In the genomic region with DNA sequence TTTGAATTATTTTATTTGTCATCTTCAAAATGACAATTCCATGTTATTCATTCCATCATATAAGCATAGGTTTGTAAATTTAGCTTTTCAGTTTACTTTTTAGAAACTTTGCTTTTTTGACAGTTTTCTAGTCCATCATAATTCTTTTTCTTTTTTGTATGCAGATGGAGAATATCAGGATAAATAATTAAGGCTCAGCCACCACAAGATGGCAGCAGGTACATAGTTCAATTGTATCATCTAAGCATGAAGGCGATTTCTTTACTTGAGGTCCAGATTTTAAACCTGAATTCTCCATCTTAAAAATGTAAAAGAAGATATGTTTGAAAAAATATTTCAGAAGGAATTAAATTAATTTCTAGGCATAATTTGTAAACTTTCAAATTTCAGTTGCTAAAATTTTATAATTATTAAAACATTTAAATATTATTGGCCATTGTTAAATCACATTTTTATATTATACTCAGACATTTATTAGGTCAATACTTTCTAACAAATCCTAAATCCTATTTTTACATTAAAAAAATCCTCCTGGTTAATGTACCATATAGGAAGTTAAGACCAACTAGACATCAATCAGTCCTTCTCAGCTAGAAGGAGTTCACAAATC, we compare ENCODE assay signal across 8 cellular contexts. TPM values are rescaled to one million over a fixed set of nuclear protein-coding genes. Genes with fewer than 3 reads are reported as not detected.
A peak's percentile ranks its signal among the peaks of the same experiment; 100 is the strongest.
DNase-seq lines count a peak whose midpoint lies in the region; ATAC-seq, FAIRE-seq and TF ChIP-seq lines count a peak whose summit lies in the region.

No MANE protein-coding gene starts in this region.

- CTCF ChIA-PET in activated naive CD4-positive, alpha-beta T cell treated with anti-CD3 and anti-CD28 coated beads, Interleukin-2, amount 10 ng/mL, durations not matched to agents 7 days and 5 days (lab: Charles Lee), result interaction anchor here (0.6 to 1.8 kb wide), 9 partner anchors 9 to 374 kb away, joined by 3 to 7 read pairs (median 3); no protein-coding TSS in a partner anchor
- CTCF ChIA-PET in H1 (lab: Charles Lee; ENCODE audit: partially characterized antibody), result interaction anchor here (0.6 to 3.1 kb wide), 18 partner anchors 10 to 802 kb away, joined by 3 to 28 read pairs (median 4); partner anchors contain the start of gene PLSCR5

- H3K27me3 Mint-ChIP-seq in activated naive CD4-positive, alpha-beta T cell treated with anti-CD3 and anti-CD28 coated beads, Interleukin-2, amount 10 ng/mL, durations not matched to agents 7 days and 5 days, result peaks cover 4% of the 10 kb centered on the region
- no peaks in the 10 kb centered on the region for H3K27me3 Mint-ChIP-seq in neural progenitor cell (ENCODE audit: insufficient read depth, low read depth)

- H3K4me3 Mint-ChIP-seq in activated naive CD4-positive, alpha-beta T cell treated with anti-CD3 and anti-CD28 coated beads, Interleukin-2, amount 10 ng/mL, durations not matched to agents 7 days and 5 days, result no peak overlapping the region
- H3K4me3 Mint-ChIP-seq in neural progenitor cell, result no peak overlapping the region
- no peak overlapping the region for H3K4me3 Mint-ChIP-seq in stimulated activated effector memory CD8-positive, alpha-beta T cell treated with anti-CD3 and anti-CD28 coated beads, Interleukin-12 subunit alpha, Interleukin-12 subunit beta, amount 100 ng/mL, for 72 hours

- no peaks in the 10 kb centered on the region for H3K36me3 Mint-ChIP-seq in activated naive CD4-positive, alpha-beta T cell treated with anti-CD3 and anti-CD28 coated beads, Interleukin-2, amount 10 ng/mL, durations not matched to agents 7 days and 5 days
- no peaks in the 10 kb centered on the region for H3K36me3 Mint-ChIP-seq in neural progenitor cell
- no peaks in the 10 kb centered on the region for H3K36me3 Mint-ChIP-seq in stimulated activated effector memory CD8-positive, alpha-beta T cell treated with anti-CD3 and anti-CD28 coated beads, Interleukin-12 subunit alpha, Interleukin-12 subunit beta, amount 100 ng/mL, for 72 hours

- TF ChIP-seq RAD21 in H1 (IDR thresholded peaks at IDR 0.05 in 1 of 2, conservative IDR thresholded peaks at IDR 0.05 in 1 of 2; ENCODE audit: low read depth in 2 of 2, low read length in 2 of 2), result peak; percentile 53 to 58

- no peak overlapping the region for H2BK12ac ChIP-seq in H1 (ENCODE audit: low read depth, low read length)

- no peak overlapping the region for H3K14ac ChIP-seq in H1 (ENCODE audit: insufficient read length)

- H2BK5ac ChIP-seq in H1 (ENCODE audit: low read depth, low read length), result no peak overlapping the region

- TF ChIP-seq EP300 in H1 (IDR thresholded peaks at IDR 0.05; ENCODE audit: borderline replicate concordance in 1 of 2, low read depth in 2 of 2, low read length in 2 of 2), result no peak

- no peaks in the 10 kb centered on the region for H3K4me1 Mint-ChIP-seq in activated naive CD4-positive, alpha-beta T cell treated with anti-CD3 and anti-CD28 coated beads, Interleukin-2, amount 10 ng/mL, durations not matched to agents 7 days and 5 days
- H3K4me1 Mint-ChIP-seq in neural progenitor cell, result no peaks in the 10 kb centered on the region
- H3K4me1 Mint-ChIP-seq in stimulated activated effector memory CD8-positive, alpha-beta T cell treated with anti-CD3 and anti-CD28 coated beads, Interleukin-12 subunit alpha, Interleukin-12 subunit beta, amount 100 ng/mL, for 72 hours, result no peaks in the 10 kb centered on the region

- no peaks in the 10 kb centered on the region for H3K79me2 ChIP-seq in H1 (ENCODE audit: control insufficient read depth in 1 of 2, insufficient read depth in 2 of 2, low read length in 2 of 2)
- no peaks in the 10 kb centered on the region for H3K79me2 ChIP-seq in neural progenitor cell (ENCODE audit: low read depth)

- H3K9me3 ChIP-seq in H1 (ENCODE audit: insufficient read depth in 2 of 2, low read depth in 1 of 2, low read length in 1 of 2) (no peaks in the 10 kb centered on the region), neural progenitor cell (ENCODE audit: low read depth) (no peaks in the 10 kb centered on the region)

- H2AK5ac ChIP-seq in H1 (ENCODE audit: low read depth, low read length), result no peak overlapping the region

- H2BK20ac ChIP-seq in H1 (ENCODE audit: low read length), result no peak overlapping the region

- TF ChIP-seq POLR2A in H1 (IDR thresholded peaks at IDR 0.05; ENCODE audit: control extremely low read depth in 1 of 2, low read depth in 2 of 2, low read length in 2 of 2), result no peak

- peak; percentile 19 for FAIRE-seq in H1 (lab: Jason Lieb, UNC)

- H3K9ac ChIP-seq in H1 (replicated peaks in 1 of 4; ENCODE audit: extremely low read depth in 1 of 4, low read depth in 3 of 4, low read length in 3 of 4) (no peak overlapping the region), neural progenitor cell (no peak overlapping the region)

- H3K4me2 ChIP-seq in H1 (ENCODE audit: insufficient read depth in 1 of 2, low read depth in 2 of 2, low read length in 2 of 2) (no peak overlapping the region), neural progenitor cell (no peak overlapping the region)

- no peak overlapping the region for H2BK120ac ChIP-seq in H1 (replicated peaks; ENCODE audit: low read depth, low read length)

- H3K27ac Mint-ChIP-seq in activated naive CD4-positive, alpha-beta T cell treated with anti-CD3 and anti-CD28 coated beads, Interleukin-2, amount 10 ng/mL, durations not matched to agents 7 days and 5 days, result no peak overlapping the region
- no peak overlapping the region for H3K27ac Mint-ChIP-seq in neural progenitor cell
- H3K27ac Mint-ChIP-seq in stimulated activated effector memory CD8-positive, alpha-beta T cell treated with anti-CD3 and anti-CD28 coated beads, Interleukin-12 subunit alpha, Interleukin-12 subunit beta, amount 100 ng/mL, for 72 hours, result no peak overlapping the region

- no peak overlapping the region for H4K8ac ChIP-seq in H1 (ENCODE audit: extremely low read depth, insufficient read depth, low read length)

- DNase-seq in activated naive CD4-positive, alpha-beta T cell treated with anti-CD3 and anti-CD28 coated beads, Interleukin-2, amount 10 ng/mL, durations not matched to agents 7 days and 5 days, result peak; percentile 25
- DNase-seq in activated naive CD4-positive, alpha-beta T cell (lab: John Stamatoyannopoulos, UW), result no peak
- DNase-seq in OCI-M1 (lab: John Stamatoyannopoulos, UW), result peak; percentile 71
- DNase-seq in H1 (ENCODE audit: low read depth in 1 of 2, low spot score in 2 of 2), result no peak
- DNase-seq in neural progenitor cell (ENCODE audit: low spot score), result peak; percentile 42
- no peak for DNase-seq in KG1 (lab: John Stamatoyannopoulos, UW)
- no peak for DNase-seq in stimulated activated effector memory CD8-positive, alpha-beta T cell treated with anti-CD3 and anti-CD28 coated beads, Interleukin-12 subunit alpha, Interleukin-12 subunit beta, amount 100 ng/mL, for 72 hours (ENCODE audit: low spot score in 2 of 2)

- no peak overlapping the region for H3K27ac ChIP-seq in H1 (ENCODE audit: low read depth, low read length)
- no peak overlapping the region for H3K27ac ChIP-seq in neural progenitor cell

- H2AFZ ChIP-seq in H1 (ENCODE audit: low read length) (no peak overlapping the region), neural progenitor cell (replicated peaks) (no peak overlapping the region)

- no peak overlapping the region for H2BK15ac ChIP-seq in H1 (ENCODE audit: low read length)

- no peak overlapping the region for H3K18ac ChIP-seq in H1 (ENCODE audit: extremely low read depth, low read length)

- POLR2A ChIA-PET in H1 (lab: Charles Lee; ENCODE audit: partially characterized antibody), result no interaction called here

- H3K4me3 ChIP-seq in H1 (ENCODE audit: extremely low read depth in 1 of 4, insufficient read depth in 2 of 4, low read depth in 3 of 4, low read length in 4 of 4), result no peak overlapping the region
- no peak overlapping the region for H3K4me3 ChIP-seq in neural progenitor cell

- TF ChIP-seq CTCF in H1 (IDR thresholded peaks at IDR 0.05; ENCODE audit: control extremely low read depth in 1 of 3, insufficient read depth in 1 of 3, low read depth in 1 of 3, low read length in 3 of 3) (peak in 2 of 3 experiments; percentile 28 to 45; a peak in 2 of 4 replicates), neural progenitor cell (IDR thresholded peaks at IDR 0.05) (peak; percentile 73)

- peak; percentile 62 for ATAC-seq in HG03442 (IDR thresholded peaks at IDR 0.05; ENCODE audit: unreplicated experiment)
- no peak for ATAC-seq in stimulated activated effector memory CD8-positive, alpha-beta T cell treated with anti-CD3 and anti-CD28 coated beads, Interleukin-12 subunit alpha, Interleukin-12 subunit beta, amount 100 ng/mL, for 72 hours

- no peak overlapping the region for H4K5ac ChIP-seq in H1 (ENCODE audit: insufficient read length, low read depth, low read length)

- no peaks in the 10 kb centered on the region for H3K9me3 Mint-ChIP-seq in activated naive CD4-positive, alpha-beta T cell treated with anti-CD3 and anti-CD28 coated beads, Interleukin-2, amount 10 ng/mL, durations not matched to agents 7 days and 5 days
- H3K9me3 Mint-ChIP-seq in neural progenitor cell, result no peaks in the 10 kb centered on the region
- H3K9me3 Mint-ChIP-seq in stimulated activated effector memory CD8-positive, alpha-beta T cell treated with anti-CD3 and anti-CD28 coated beads, Interleukin-12 subunit alpha, Interleukin-12 subunit beta, amount 100 ng/mL, for 72 hours, result no peaks in the 10 kb centered on the region

- H3K23ac ChIP-seq in H1 (ENCODE audit: insufficient read length), result no peak overlapping the region

- H3K27me3 ChIP-seq in H1 (replicated peaks in 1 of 4; ENCODE audit: control insufficient read depth in 3 of 4, extremely low read depth in 1 of 4, insufficient read depth in 3 of 4, low read length in 3 of 4), result no peaks in the 10 kb centered on the region
- no peaks in the 10 kb centered on the region for H3K27me3 ChIP-seq in neural progenitor cell

- H3K23me2 ChIP-seq in H1 (ENCODE audit: low read depth, low read length), result no peaks in the 10 kb centered on the region

- no peak overlapping the region for H4K91ac ChIP-seq in H1 (replicated peaks; ENCODE audit: insufficient read length, low read length)

- no peak overlapping the region for H3K4ac ChIP-seq in H1 (replicated peaks; ENCODE audit: insufficient read length, low read depth, low read length)

- H3K79me1 ChIP-seq in H1 (ENCODE audit: low read depth, low read length), result no peaks in the 10 kb centered on the region

- H3K4me1 ChIP-seq in H1 (replicated peaks in 1 of 4; ENCODE audit: control insufficient read depth in 3 of 4, insufficient read depth in 4 of 4, low read length in 3 of 4) (no peaks in the 10 kb centered on the region), neural progenitor cell (no peaks in the 10 kb centered on the region)

- no peaks in the 10 kb centered on the region for H4K20me1 ChIP-seq in H1 (replicated peaks in 1 of 2; ENCODE audit: control insufficient read depth in 1 of 2, insufficient read depth in 2 of 2, low read length in 2 of 2)
- no peaks in the 10 kb centered on the region for H4K20me1 ChIP-seq in neural progenitor cell (ENCODE audit: low read depth)

- no peak overlapping the region for H3K56ac ChIP-seq in H1 (replicated peaks; ENCODE audit: insufficient read length, low read depth, low read length)

- whole genome bisulfite sequencing in H1 (ENCODE audit: extremely low coverage in 1 of 2, insufficient coverage in 1 of 2, insufficient read length in 1 of 2, insufficient replicate concordance in 2 of 2, low coverage in 1 of 2, low lambda C conversion rate in 2 of 2, missing lambda C conversion rate in 1 of 2), 2 experiments, result 44% methylated on average over 1 of the region's 1 CpG; no CpG with 5 or more reads in 1 of the 2 experiments

- H3F3A ChIP-seq in neural progenitor cell (ENCODE audit: low read depth), result no peaks in the 10 kb centered on the region

- H3K36me3 ChIP-seq in H1 (ENCODE audit: control insufficient read depth in 2 of 4, insufficient read depth in 4 of 4, low read length in 3 of 4) (no peaks in the 10 kb centered on the region), neural progenitor cell (no peaks in the 10 kb centered on the region)

RNA-seq across cellular contexts. Expression of gene PLSCR5, which starts 15.1 kb away (rescaled TPM):
- not detected in 2 replicates for total RNA-seq in H1 (2021; fragmentation: NEBNext Ultra II Directional; extraction: Animal tissue kit (Norgen Biotek cat#: 25700))
- polyA plus RNA-seq in H1 (2011; rRNA removed), result not detected in 2 replicates
- polyA plus RNA-seq in H1 (2011; cell fraction: cytosol; rRNA removed), result not detected
- polyA plus RNA-seq in H1 (2011; cell fraction: nucleus; rRNA removed), result not detected
- polyA plus RNA-seq in H1 (2012, experiment 1 of 2), result not detected in 4 replicates
- polyA plus RNA-seq in H1 (2012, experiment 2 of 2), result not detected
- polyA plus RNA-seq in H1 (2013, experiment 1 of 2), result not detected
- not detected for polyA plus RNA-seq in H1 (2013, experiment 2 of 2)
- polyA minus RNA-seq in H1 (2011; rRNA and poly(A)+ RNA removed), result not detected in 2 replicates
- not detected for polyA minus RNA-seq in H1 (2011; cell fraction: cytosol; rRNA and poly(A)+ RNA removed)
- not detected for polyA minus RNA-seq in H1 (2011; cell fraction: nucleus; rRNA and poly(A)+ RNA removed)
- total RNA-seq in neural progenitor cell (ENCODE audit: low replicate concordance), result not detected in 2 replicates

RNA-seq across cellular contexts. Expression of gene PLSCR1, which starts 45.6 kb away (rescaled TPM):
- 48.3 and 48.5 TPM in 2 replicates for total RNA-seq in H1 (2021; fragmentation: NEBNext Ultra II Directional; extraction: Animal tissue kit (Norgen Biotek cat#: 25700))
- 30.4 and 32.2 TPM in 2 replicates for polyA plus RNA-seq in H1 (2011; rRNA removed)
- polyA plus RNA-seq in H1 (2011; cell fraction: cytosol; rRNA removed), result 38.8 TPM
- 40.4 TPM for polyA plus RNA-seq in H1 (2011; cell fraction: nucleus; rRNA removed)
- polyA plus RNA-seq in H1 (2012, experiment 1 of 2), result 27.5 to 38.0 TPM (median 33.7 TPM) in 4 replicates
- polyA plus RNA-seq in H1 (2012, experiment 2 of 2), result 9.5 TPM
- polyA plus RNA-seq in H1 (2013, experiment 1 of 2), result 26.9 TPM
- polyA plus RNA-seq in H1 (2013, experiment 2 of 2), result 27.4 TPM
- 25.0 and 32.9 TPM in 2 replicates for polyA minus RNA-seq in H1 (2011; rRNA and poly(A)+ RNA removed)
- 19.1 TPM for polyA minus RNA-seq in H1 (2011; cell fraction: cytosol; rRNA and poly(A)+ RNA removed)
- polyA minus RNA-seq in H1 (2011; cell fraction: nucleus; rRNA and poly(A)+ RNA removed), result 55.5 TPM
- 16.8 and 23.9 TPM in 2 replicates for total RNA-seq in neural progenitor cell (ENCODE audit: low replicate concordance)

Comparison
In these comparisons a context has a peak if more than half of its experiments do, and no peak if none do; other contexts are left out.
1. DNase-seq: peak in activated naive CD4-positive, alpha-beta T cell treated with anti-CD3 and anti-CD28 coated beads, Interleukin-2, amount 10 ng/mL, durations not matched to agents 7 days and 5 days (single experiment), OCI-M1 (single experiment) and neural progenitor cell (single experiment); none in activated naive CD4-positive, alpha-beta T cell (0 of 4), H1 (0 of 2), KG1 (single experiment) and stimulated activated effector memory CD8-positive, alpha-beta T cell treated with anti-CD3 and anti-CD28 coated beads, Interleukin-12 subunit alpha, Interleukin-12 subunit beta, amount 100 ng/mL, for 72 hours (0 of 2).